ENCODE assay signal across 8 cellular contexts in genomic region chr2:132352481-132352993, GRCh38.
A peak's percentile ranks its signal among the peaks of the same experiment; 100 is the strongest.
DNase-seq lines count a peak whose midpoint lies in the region; ATAC-seq, FAIRE-seq and TF ChIP-seq lines count a peak whose summit lies in the region.
"Not testable (repeated sequence)": the region's sequence is repeated elsewhere in the genome, so short reads cannot be mapped to it uniquely, and the experiment has no call there.

No MANE protein-coding gene starts in this region.

- DNase-seq in AG08395 (ENCODE audit: low spot score) = peak; percentile 21
- peak; percentile 45 for DNase-seq in NCI-H2171 (lab: John Stamatoyannopoulos, UW)
- peak; percentile 25 for DNase-seq in SW480 (ENCODE audit: low spot score)
- DNase-seq in coronary artery (ENCODE audit: low spot score); right atrium auricular region (ENCODE audit: low spot score): not testable (repeated sequence)
- DNase-seq in mucosa of descending colon = peak; percentile 55 to 83 (median 72)
- peak; percentile 68 for DNase-seq in small intestine

- H3K27ac ChIP-seq in HEK293 (ENCODE audit: extremely low read depth, low read depth, low read length) = peak overlapping the region; percentile 9; the same call in 1 of the 2 replicates
- H3K27ac ChIP-seq in coronary artery; right atrium auricular region; small intestine (ENCODE audit: low read depth in 1 of 2, low read length in 1 of 2): not testable (repeated sequence)

- not testable (repeated sequence) for FAIRE-seq in small intestine (lab: Jason Lieb, UNC)

- H3K36me3 ChIP-seq in HEK293 (ENCODE audit: control insufficient read depth in 2 of 2, insufficient read depth in 1 of 2, low read length in 2 of 2); right atrium auricular region; mucosa of descending colon (ENCODE audit: low read depth); small intestine (ENCODE audit: control insufficient read depth in 2 of 2, insufficient read depth in 2 of 2, low read length in 2 of 2): not testable (repeated sequence)

- not testable (repeated sequence) for H3K9me3 ChIP-seq in HEK293 (ENCODE audit: control insufficient read depth, insufficient read depth, low read depth, low read length); right atrium auricular region; mucosa of descending colon; small intestine (ENCODE audit: control insufficient read depth, low read depth)

- intact Hi-C loops in mucosa of descending colon (cut with DNase I, micrococcal nuclease) = loop anchor here in 1 of 2 donors (5.0 kb wide), 1 partner anchor 65 kb away; the partner anchor contains the start of gene GPR39

- CTCF ChIA-PET in HEK293 (lab: Yijun Ruan, JAX) = not testable (repeated sequence)

- peak; percentile 95 for ATAC-seq in mucosa of descending colon

- not testable (repeated sequence) for H3K4me1 ChIP-seq in HEK293 (ENCODE audit: control insufficient read depth, insufficient read depth, low read length); right atrium auricular region; mucosa of descending colon (ENCODE audit: low read depth); small intestine (ENCODE audit: control insufficient read depth in 2 of 2, insufficient read depth in 1 of 2, low read depth in 1 of 2, low read length in 1 of 2)

- 4 to 10% (median 4%) methylated on average over 27 to 43 of the region's 43 CpGs for WGBS in small intestine, 3 donors

- H3K4me3 ChIP-seq in HEK293 (ENCODE audit: low read depth, low read length); mucosa of descending colon: not testable (repeated sequence)
- H3K4me3 ChIP-seq in coronary artery = peak overlapping the region; percentile 73
- peak overlapping the region; percentile 22 to 49 for H3K4me3 ChIP-seq in right atrium auricular region
- H3K4me3 ChIP-seq in small intestine (ENCODE audit: low read depth in 1 of 2, low read length in 2 of 2) = peak overlapping the region in 1 of 2 donors; percentile 36

- not testable (repeated sequence) for TF ChIP-seq CTCF in HEK293 (tag by site-specific recombination; IDR thresholded peaks at IDR 0.05); coronary artery (IDR thresholded peaks at IDR 0.05); right atrium auricular region (IDR thresholded peaks at IDR 0.05); mucosa of descending colon (IDR thresholded peaks at IDR 0.05)

- H3K27me3 ChIP-seq in right atrium auricular region; small intestine (ENCODE audit: control insufficient read depth in 2 of 2, insufficient read depth in 2 of 2, low read length in 2 of 2): not testable (repeated sequence)

- POLR2A ChIA-PET in HEK293 (lab: Yijun Ruan, JAX) = not testable (repeated sequence)

TF ChIP-seq in HEK293, 187 proteins besides CTCF, POLR2A, EP300 and RAD21:
- peak; percentile 55 for TF ChIP-seq ZBTB26 (tag by site-specific recombination; optimal IDR thresholded peaks at IDR 0.05)
